ENCODE assay signal across 1 cellular context in genomic region chr17:16438557-16439302, GRCh38.
A peak's percentile ranks its signal among the peaks of the same experiment; 100 is the strongest.
TF ChIP-seq lines count a peak whose summit lies in the region.

No MANE protein-coding gene starts in this region.

TF ChIP-seq in HepG2, 621 proteins besides CTCF, POLR2A, EP300 and RAD21 (continued from another document and continues in another):
- TF ChIP-seq JUNB (CRISPR knock-in tag; IDR thresholded peaks at IDR 0.05; ENCODE audit: borderline replicate concordance) (no peak), NFYC (CRISPR knock-in tag; IDR thresholded peaks at IDR 0.05) (peak; percentile 77), ZNF747 (CRISPR knock-in tag; IDR thresholded peaks at IDR 0.05; ENCODE audit: borderline replicate concordance) (peak; percentile 74; the same call in 1 of the 2 replicates), ZNF605 (CRISPR knock-in tag; IDR thresholded peaks at IDR 0.05) (peak; percentile 96), ZNF639 (CRISPR knock-in tag; conservative IDR thresholded peaks at IDR 0.05) (peak; percentile 68; the same call in 1 of the 2 replicates), RAD51 (IDR thresholded peaks at IDR 0.05; ENCODE audit: borderline replicate concordance) (peak; percentile 70), SRSF1 (optimal IDR thresholded peaks at IDR 0.05; ENCODE audit: low read depth, low read length) (peak; percentile 62), KDM3A (CRISPR knock-in tag; IDR thresholded peaks at IDR 0.05; ENCODE audit: low read depth) (peak; percentile 54), NFE2 (CRISPR knock-in tag; IDR thresholded peaks at IDR 0.05) (no peak), ZNF329 (CRISPR knock-in tag; IDR thresholded peaks at IDR 0.05; ENCODE audit: low read depth) (peak; percentile 28; the same call in 1 of the 2 replicates), ZNF672 (CRISPR knock-in tag; IDR thresholded peaks at IDR 0.05) (no peak), ZNF782 (CRISPR knock-in tag; IDR thresholded peaks at IDR 0.05; ENCODE audit: borderline replicate concordance) (no peak; the same call in 1 of the 2 replicates), ZNF546 (CRISPR knock-in tag; conservative IDR thresholded peaks at IDR 0.05) (peak; percentile 73; the same call in 1 of the 2 replicates), BCL6 (CRISPR knock-in tag; IDR thresholded peaks at IDR 0.05) (peak; percentile 90), ZNF589 (CRISPR knock-in tag; conservative IDR thresholded peaks at IDR 0.05) (peak; percentile 54; the same call in 1 of the 2 replicates), ZSCAN9 (CRISPR knock-in tag; IDR thresholded peaks at IDR 0.05; ENCODE audit: borderline replicate concordance) (peak; percentile 64; the same call in 1 of the 2 replicates), ZNF430 (CRISPR knock-in tag; IDR thresholded peaks at IDR 0.05) (peak; percentile 63; the same call in 1 of the 2 replicates), ZNF235 (CRISPR knock-in tag; IDR thresholded peaks at IDR 0.05; ENCODE audit: borderline replicate concordance) (peak; percentile 6; the same call in 1 of the 2 replicates), ZKSCAN5 (CRISPR knock-in tag; IDR thresholded peaks at IDR 0.05) (peak; percentile 41; the same call in 1 of the 2 replicates), ZNF775 (CRISPR knock-in tag; IDR thresholded peaks at IDR 0.05; ENCODE audit: borderline replicate concordance) (0 out of 2 replicates have a peak, but pooled peaks have one; percentile 53), ZNF180 (CRISPR knock-in tag; IDR thresholded peaks at IDR 0.05; ENCODE audit: borderline replicate concordance, low read depth) (0 out of 2 replicates have a peak, but pooled peaks have one; percentile 34), RNF219 (CRISPR knock-in tag; IDR thresholded peaks at IDR 0.05) (no peak; the same call in 1 of the 2 replicates), ZFYVE20 (CRISPR knock-in tag; IDR thresholded peaks at IDR 0.05; ENCODE audit: borderline replicate concordance, low read depth) (no peak), ZNF280D (CRISPR knock-in tag; IDR thresholded peaks at IDR 0.05) (peak; percentile 82; the same call in 1 of the 2 replicates), PITX1 (CRISPR knock-in tag; IDR thresholded peaks at IDR 0.05) (no peak), CEBPZ (IDR thresholded peaks at IDR 0.05; ENCODE audit: low read length) (no peak), KMT2A (CRISPR knock-in tag; IDR thresholded peaks at IDR 0.05) (no peak), GMEB2 (CRISPR knock-in tag; IDR thresholded peaks at IDR 0.05; ENCODE audit: low read depth) (no peak), KMT2B (CRISPR knock-in tag; IDR thresholded peaks at IDR 0.05) (no peak; the same call in 1 of the 2 replicates), PATZ1 (CRISPR knock-in tag; IDR thresholded peaks at IDR 0.05) (peak; percentile 45; the same call in 1 of the 2 replicates), CERS6 (CRISPR knock-in tag; IDR thresholded peaks at IDR 0.05) (no peak), ZBTB4 (CRISPR knock-in tag; IDR thresholded peaks at IDR 0.05; ENCODE audit: borderline replicate concordance) (no peak), AHR (CRISPR knock-in tag; IDR thresholded peaks at IDR 0.05) (peak; percentile 32; the same call in 1 of the 2 replicates), AKAP8 (CRISPR knock-in tag; IDR thresholded peaks at IDR 0.05) (no peak), ATF6 (CRISPR knock-in tag; conservative IDR thresholded peaks at IDR 0.05) (peak; percentile 21; the same call in 1 of the 2 replicates), ZNF331 (CRISPR knock-in tag; IDR thresholded peaks at IDR 0.05) (peak; percentile 36; the same call in 1 of the 2 replicates), ZSCAN22 (CRISPR knock-in tag; IDR thresholded peaks at IDR 0.05) (peak; percentile 6; the same call in 1 of the 2 replicates), KDM4B (CRISPR knock-in tag; IDR thresholded peaks at IDR 0.05) (no peak), CEBPB (IDR thresholded peaks at IDR 0.05; ENCODE audit: borderline replicate concordance, low read depth, low read length) (peak; percentile 94)
